ENCODE assay signal across 12 cellular contexts in the genomic region with DNA sequence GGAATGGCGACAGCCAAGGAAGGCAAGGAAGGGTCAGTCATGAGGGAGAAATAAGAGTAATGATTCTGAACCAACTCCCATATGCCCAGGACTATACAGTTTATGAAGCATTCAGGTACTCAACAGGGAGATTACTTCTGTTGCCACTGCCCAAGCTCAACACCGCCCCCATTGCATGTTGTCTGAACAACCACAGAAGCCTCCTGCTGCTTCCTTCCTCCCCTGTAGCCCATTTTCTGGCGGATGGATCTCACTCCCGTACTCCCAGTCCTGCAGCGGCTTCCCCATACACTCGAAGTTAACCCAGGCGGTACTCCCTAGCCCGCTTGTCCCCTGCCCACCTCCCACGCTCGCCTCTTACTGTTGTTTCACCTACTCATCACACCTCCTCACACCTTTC.
DNase-seq lines count a peak whose midpoint lies in the region; TF ChIP-seq lines count a peak whose summit lies in the region.
"Had no signal": no experiment of that assay in that cellular context is flagged by ENCODE, and none has a peak within 500 bp of the region (broad histone marks: within the 10 kb centered on the region; RNA-seq: fewer than 3 reads in every experiment).

No MANE protein-coding gene starts in this region.

- H3K4me3 ChIP-seq in kidney epithelial cell (ENCODE audit: low read depth, low read length), result no peak overlapping the region

- peak; percentile 16 for DNase-seq in DMS153 (lab: John Stamatoyannopoulos, UW)
- no peak for DNase-seq in DMS153 treated with DMSO at 0.1 percent for 48 hours (lab: John Stamatoyannopoulos, UW; ENCODE audit: unreplicated experiment)
- peak; percentile 15 for DNase-seq in HuH-7.5 (ENCODE audit: low spot score)
- DNase-seq in RPMI8226, result peak; percentile 30
- no peak for DNase-seq in kidney epithelial cell (ENCODE audit: low read depth)
- DNase-seq in activated gamma-delta T cell (lab: John Stamatoyannopoulos, UW), result no peak
- no peak for DNase-seq in GM10266 (ENCODE audit: extremely low spot score)
- no peak for DNase-seq in posterior vena cava (ENCODE audit: low spot score)
- DNase-seq: activated T-cell treated with anti-CD3 and anti-CD28 coated beads, Interleukin-2, amount 50 U/mL, for 48 hours; kidney glomerular epithelial cell; NCI-H1105; nucleus accumbens had no signal

- H3K36me3 ChIP-seq in kidney epithelial cell (ENCODE audit: control insufficient read depth, insufficient read depth, low read length), result no peaks in the 10 kb centered on the region

- TF ChIP-seq CTCF in kidney epithelial cell (IDR thresholded peaks at IDR 0.05; ENCODE audit: insufficient read depth, low read length, poor library complexity, severe bottlenecking), result peak; percentile 29
- TF ChIP-seq CTCF in GM10266 (IDR thresholded peaks at IDR 0.05; ENCODE audit: control insufficient read depth, insufficient read depth, low read depth, missing control alignments), result no peak

- no peaks in the 10 kb centered on the region for H3K27me3 ChIP-seq in kidney epithelial cell (ENCODE audit: control insufficient read depth, insufficient read depth, low read length)

- intact Hi-C loops in posterior vena cava (cut with DNase I), result no loop called here

Comparison
In these comparisons a context has a peak if more than half of its experiments do, and no peak if none do; other contexts are left out.
1. DNase-seq: peak in DMS153 (single experiment), HuH-7.5 (single experiment) and RPMI8226 (single experiment); none in DMS153 treated with DMSO at 0.1 percent for 48 hours (single experiment), kidney epithelial cell (single experiment), activated gamma-delta T cell (single experiment), GM10266 (single experiment) and posterior vena cava (single experiment).